8 cellular contexts compared by ENCODE assay signal in genomic region chr20:48920527-48921167, GRCh38. TPM values are rescaled to one million over a fixed set of nuclear protein-coding genes. Genes with fewer than 3 reads are reported as not detected.
A peak's percentile ranks its signal among the peaks of the same experiment; 100 is the strongest.
DNase-seq lines count a peak whose midpoint lies in the region; ATAC-seq and TF ChIP-seq lines count a peak whose summit lies in the region.

No MANE protein-coding gene starts in this region.

- H3K27me3 ChIP-seq in heart right ventricle (no peaks in the 10 kb centered on the region), mammary epithelial cell (ENCODE audit: insufficient read depth, low read length) (no peaks in the 10 kb centered on the region), aorta (ENCODE audit: control insufficient read depth in 1 of 2, insufficient read depth in 2 of 2, low read length in 1 of 2) (no peaks in the 10 kb centered on the region)

- no peak for TF ChIP-seq CTCF in heart right ventricle (IDR thresholded peaks at IDR 0.05)
- TF ChIP-seq CTCF in mammary epithelial cell (conservative IDR thresholded peaks at IDR 0.05 in 1 of 2, IDR thresholded peaks at IDR 0.05 in 1 of 2; ENCODE audit: extremely low read depth in 1 of 2, insufficient read depth in 1 of 2, low read depth in 1 of 2, low read length in 2 of 2), result no peak
- TF ChIP-seq CTCF in mucosa of descending colon (IDR thresholded peaks at IDR 0.05), result no peak

- H3K4me1 ChIP-seq in heart right ventricle (peaks cover 3 to 47% (median 41%) of the 10 kb centered on the region in 9 donors), mammary epithelial cell (ENCODE audit: insufficient read depth, low read length) (peaks cover 15% of the 10 kb centered on the region), mucosa of descending colon (ENCODE audit: low read depth) (peaks cover 34% of the 10 kb centered on the region), aorta (ENCODE audit: control insufficient read depth in 1 of 2, insufficient read depth in 2 of 2, low read length in 2 of 2) (peaks cover 0 to 4% of the 10 kb centered on the region in 2 donors)

- no peaks in the 10 kb centered on the region for H4K20me1 ChIP-seq in mammary epithelial cell (ENCODE audit: insufficient read depth, low read length)

- ATAC-seq in heart right ventricle (no peak), mucosa of descending colon (no peak), aorta (ENCODE audit: low FRiP score) (peak; percentile 42)

- peak overlapping the region; percentile 89 to 100 (median 96) for H3K27ac ChIP-seq in heart right ventricle
- peak overlapping the region; percentile 88 for H3K27ac ChIP-seq in mammary epithelial cell (ENCODE audit: insufficient read depth, low read depth, low read length)
- H3K27ac ChIP-seq in aorta (ENCODE audit: low read depth in 1 of 2, low read length in 2 of 2), result peak overlapping the region in 1 of 2 donors; percentile 82

- H2AFZ ChIP-seq in mammary epithelial cell (ENCODE audit: low read depth, low read length), result peak overlapping the region; percentile 94

- CTCF ChIA-PET in mammary epithelial cell (lab: Charles Lee; ENCODE audit: low non-redundant PET), result no interaction called here

- H3K36me3 ChIP-seq in heart right ventricle, result no peaks in the 10 kb centered on the region
- no peaks in the 10 kb centered on the region for H3K36me3 ChIP-seq in mammary epithelial cell (ENCODE audit: insufficient read depth, low read length)
- peaks cover 3% of the 10 kb centered on the region for H3K36me3 ChIP-seq in mucosa of descending colon (ENCODE audit: low read depth)
- no peaks in the 10 kb centered on the region for H3K36me3 ChIP-seq in aorta (ENCODE audit: control insufficient read depth in 1 of 2, insufficient read depth in 2 of 2, low read length in 1 of 2)

- intact Hi-C loops in heart right ventricle (cut with DNase I) (loop anchor here in 1 of 10 donors (5.0 kb wide), 1 partner anchor 62 kb away; no protein-coding TSS in a partner anchor), cardiac septum (cut with DNase I) (no loop called here), mammary epithelial cell (cut with micrococcal nuclease) (loop anchor here (10.0 kb wide), 1 partner anchor 1256 kb away; no protein-coding TSS in a partner anchor), mucosa of descending colon (cut with DNase I, micrococcal nuclease) (no loop called here), aorta (cut with DNase I) (loop anchor here in 1 of 2 donors (5.0 kb wide), 1 partner anchor 62 kb away; no protein-coding TSS in a partner anchor)

- H3K9ac ChIP-seq in mammary epithelial cell (ENCODE audit: insufficient read depth, low read length), result peak overlapping the region; percentile 90

- dilution Hi-C loops in mammary epithelial cell (cut with HindIII; ENCODE audit: low sequenced_read_pairs), result no loop called here

- peak in 1 of 2 donors; percentile 30 for DNase-seq in heart right ventricle
- DNase-seq in cardiac septum (ENCODE audit: low spot score), result no peak
- no peak for DNase-seq in mammary epithelial cell
- DNase-seq in mucosa of descending colon, result peak in 2 of 3 donors; percentile 69 to 71
- DNase-seq in aorta, result peak in 1 of 2 donors; percentile 82
- DNase-seq in A172 (ENCODE audit: low spot score), result no peak
- DNase-seq in iPS-NIHi7 (ENCODE audit: extremely low spot score), result no peak
- DNase-seq in T-helper 9 cell, result no peak

- peak overlapping the region; percentile 65 for H3K4me2 ChIP-seq in mammary epithelial cell (ENCODE audit: insufficient read depth, low read depth, low read length)

- H3K4me3 ChIP-seq in heart right ventricle, result peak overlapping the region; percentile 46 to 98 (median 96)
- peak overlapping the region; percentile 67 to 79 (median 69) for H3K4me3 ChIP-seq in mammary epithelial cell (replicated peaks in 1 of 3; ENCODE audit: insufficient read depth in 1 of 3, low read depth in 2 of 3, low read length in 3 of 3)
- H3K4me3 ChIP-seq in mucosa of descending colon, result peak overlapping the region; percentile 88
- peak overlapping the region in 1 of 2 donors; percentile 96 for H3K4me3 ChIP-seq in aorta (ENCODE audit: low read length in 2 of 2)

- H3K9me3 ChIP-seq in heart right ventricle (no peaks in the 10 kb centered on the region), mammary epithelial cell (replicated peaks; ENCODE audit: insufficient read depth, low read length) (no peaks in the 10 kb centered on the region), mucosa of descending colon (no peaks in the 10 kb centered on the region), aorta (ENCODE audit: control insufficient read depth, low read length) (no peaks in the 10 kb centered on the region)

- in situ Hi-C loops in mammary epithelial cell (cut with MboI; ENCODE audit: low sequenced_read_pairs in 2 of 2), result no loop called here

- BruUV-seq in mammary epithelial cell (replicated peaks; lab: Mats Ljungman, UMichigan), result no TSS peak

- H3K79me2 ChIP-seq in mammary epithelial cell (ENCODE audit: insufficient read depth, low read length), result peaks cover 41% of the 10 kb centered on the region

- WGBS in heart right ventricle, 2 donors, result 31 to 33% methylated on average over 10 of the region's 10 CpGs
- WGBS in mammary epithelial cell (ENCODE audit: low coverage, missing lambda C conversion rate), result 11% methylated on average over 5 of the region's 10 CpGs
- 26 to 28% methylated on average over 10 of the region's 10 CpGs for WGBS in aorta, 2 donors

RNA-seq across cellular contexts. Expression of gene ARFGEF2, which starts 0.9 kb away (rescaled TPM):
- total RNA-seq in heart right ventricle (10 to 100 TPM; 34.1 to 50.0 (median 42.2) TPM), cardiac septum (37.0 TPM), mammary epithelial cell (10 to 100 TPM; 27.7 to 36.0 TPM), mucosa of descending colon (10 to 100 TPM; 46.2 to 73.8 (median 68.0) TPM), aorta (10 to 100 TPM; 29.0 to 30.2 TPM)
- polyA plus RNA-seq in heart right ventricle (10 to 100 TPM in 1 of 2 donors, 1 to 10 TPM in 1; 6.2 to 24.4 TPM), mammary epithelial cell (10.4 TPM), aorta (1 to 10 TPM; 5.8 to 9.6 TPM)
- polyA minus RNA-seq in mammary epithelial cell, result 48.7 TPM
- 25.2 and 30.7 TPM in 2 replicates for total RNA-seq in A172 (2014; rRNA removed; shearing (Covaris generic))

Comparison
In these comparisons a context has a peak if more than half of its experiments do, and no peak if none do; other contexts are left out.
1. DNase-seq: peak in mucosa of descending colon (2 of 3); none in cardiac septum (single experiment), mammary epithelial cell (single experiment), A172 (single experiment), iPS-NIHi7 (single experiment) and T-helper 9 cell (single experiment).